Comparison of ENCODE assay signal across 8 cellular contexts in genomic region chr7:65798111-65799075, GRCh38.
DNase-seq lines count a peak whose midpoint lies in the region; ATAC-seq, FAIRE-seq and TF ChIP-seq lines count a peak whose summit lies in the region.

No MANE protein-coding gene starts in this region.

- H3K36me3 Mint-ChIP-seq in T-helper 17 cell (ENCODE audit: low read depth): peaks cover 12% of the 10 kb centered on the region

- FAIRE-seq in RCC 7860 (lab: Jason Lieb, UNC): no peak

- no peaks in the 10 kb centered on the region for H3K27me3 ChIP-seq in ovary

- TF ChIP-seq CTCF in ovary (IDR thresholded peaks at IDR 0.05): no peak

- 72 to 76% (median 75%) methylated on average over 5 of the region's 5 CpGs for WGBS in ovary, 3 donors

- no peak for TF ChIP-seq POLR2A in ovary (IDR thresholded peaks at IDR 0.05)

- H3K9me3 ChIP-seq in T-helper 17 cell (ENCODE audit: control insufficient read depth, low read length, poor library complexity, severe bottlenecking): no peaks in the 10 kb centered on the region
- no peaks in the 10 kb centered on the region for H3K9me3 ChIP-seq in ovary

- H3K4me3 ChIP-seq in ovary: no peak overlapping the region

- no peaks in the 10 kb centered on the region for H3K4me1 ChIP-seq in ovary (ENCODE audit: insufficient read depth)

- intact Hi-C loops in ovary (cut with DNase I): no loop called here

- peak overlapping the region; percentile 37 for H3K4me3 Mint-ChIP-seq in T-helper 17 cell

- no peaks in the 10 kb centered on the region for H3K27me3 Mint-ChIP-seq in T-helper 17 cell

- H3K4me1 Mint-ChIP-seq in T-helper 17 cell: peaks cover 10% of the 10 kb centered on the region

- TF ChIP-seq EP300 in ovary (IDR thresholded peaks at IDR 0.05): no peak

- H3K27ac ChIP-seq in ovary: no peak overlapping the region

- DNase-seq in AG08395 (ENCODE audit: low spot score) (peak; percentile 56), T-helper 17 cell (no peak), pulmonary artery endothelial cell (ENCODE audit: low read depth, low spot score) (peak; percentile 71), ovary (no peak), KG1 (lab: John Stamatoyannopoulos, UW) (no peak), RCC 7860 (ENCODE audit: low spot score) (no peak)

- ATAC-seq in GM19035 (IDR thresholded peaks at IDR 0.05; ENCODE audit: unreplicated experiment) (peak; percentile 98), HG03066 (IDR thresholded peaks at IDR 0.05; ENCODE audit: low read depth, unreplicated experiment) (peak; percentile 96), T-helper 17 cell (peak; percentile 87)

- H3K36me3 ChIP-seq in ovary: no peaks in the 10 kb centered on the region

- H3K27ac Mint-ChIP-seq in T-helper 17 cell: peak overlapping the region; percentile 1

Comparison
In these comparisons a context has a peak if more than half of its experiments do, and no peak if none do; other contexts are left out.
1. DNase-seq: peak in AG08395 (single experiment) and pulmonary artery endothelial cell (single experiment); none in T-helper 17 cell (0 of 3), ovary (0 of 5), KG1 (single experiment) and RCC 7860 (single experiment).
2. Peak in every context shown above with its lines, with median percentiles within 50 percentile points of each other: ATAC-seq.